9 cellular contexts compared by ENCODE assay signal in the genomic region with DNA sequence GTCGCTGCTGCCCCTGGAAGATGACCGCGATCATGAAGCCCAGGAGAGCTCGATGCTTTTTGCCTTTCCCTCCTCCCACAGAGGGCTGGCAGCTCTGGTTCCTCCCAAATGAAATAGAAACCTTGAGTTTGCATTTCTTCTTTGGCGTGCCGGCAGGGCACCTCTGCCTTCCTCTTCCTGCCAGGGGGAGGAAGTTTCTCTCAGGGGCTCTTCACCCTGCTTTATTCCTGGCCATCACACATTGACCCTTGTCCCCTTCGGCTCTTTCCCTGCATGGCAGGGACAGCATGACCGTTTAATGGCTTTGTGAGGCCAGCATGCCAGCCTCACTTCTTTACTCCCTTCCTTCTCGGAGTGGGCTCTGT. TPM values are rescaled to one million over a fixed set of nuclear protein-coding genes. Genes with fewer than 3 reads are reported as not detected.
DNase-seq lines count a peak whose midpoint lies in the region; ATAC-seq and TF ChIP-seq lines count a peak whose summit lies in the region.
"Had no signal": no experiment of that assay in that cellular context is flagged by ENCODE, and none has a peak within 500 bp of the region (broad histone marks: within the 10 kb centered on the region; RNA-seq: fewer than 3 reads in every experiment).

No MANE protein-coding gene starts in this region.

- POLR2A ChIA-PET in HEK293 (lab: Yijun Ruan, JAX): interaction anchor here (1.4 kb wide), 1 partner anchor 43 kb away, joined by 5 read pairs; no protein-coding TSS in a partner anchor
- POLR2A ChIA-PET in activated CD8-positive, alpha-beta T cell treated with anti-CD3 and anti-CD28 coated beads for 36 hours (lab: Charles Lee): interaction anchor here (0.6 kb wide), 1 partner anchor 145 kb away, joined by 3 read pairs; no protein-coding TSS in a partner anchor

- peak overlapping the region; percentile 55 for H3K27ac Mint-ChIP-seq in activated CD8-positive, alpha-beta T cell treated with anti-CD3 and anti-CD28 coated beads for 36 hours
- peak overlapping the region; percentile 93 for H3K27ac Mint-ChIP-seq in stimulated activated effector memory CD8-positive, alpha-beta T cell treated with anti-CD3 and anti-CD28 coated beads, Interleukin-12 subunit alpha, Interleukin-12 subunit beta, amount 100 ng/mL, for 72 hours
- H3K27ac Mint-ChIP-seq: activated naive CD8-positive, alpha-beta T cell treated with anti-CD3 and anti-CD28 coated beads, Interleukin-2, amount 10 ng/mL, durations not matched to agents 7 days and 5 days had no signal

- CTCF ChIA-PET in HEK293 (lab: Yijun Ruan, JAX): interaction anchor here (0.7 to 1.3 kb wide), 3 partner anchors 9 to 294 kb away, joined by 3 to 4 read pairs (median 4); no protein-coding TSS in a partner anchor
- CTCF ChIA-PET in activated CD8-positive, alpha-beta T cell treated with anti-CD3 and anti-CD28 coated beads for 36 hours (lab: Charles Lee): no interaction called here

- intact Hi-C loops in activated CD8-positive, alpha-beta T cell treated with anti-CD3 and anti-CD28 coated beads for 36 hours (cut with micrococcal nuclease): no loop called here

- H3K27me3 Mint-ChIP-seq in activated CD8-positive, alpha-beta T cell treated with anti-CD3 and anti-CD28 coated beads for 36 hours: no peaks in the 10 kb centered on the region
- H3K27me3 Mint-ChIP-seq: activated naive CD8-positive, alpha-beta T cell treated with anti-CD3 and anti-CD28 coated beads, Interleukin-2, amount 10 ng/mL, durations not matched to agents 7 days and 5 days had no signal

- peaks cover 4% of the 10 kb centered on the region for H3K36me3 Mint-ChIP-seq in activated CD8-positive, alpha-beta T cell treated with anti-CD3 and anti-CD28 coated beads for 36 hours (ENCODE audit: low read depth)
- H3K36me3 Mint-ChIP-seq in stimulated activated effector memory CD8-positive, alpha-beta T cell treated with anti-CD3 and anti-CD28 coated beads, Interleukin-12 subunit alpha, Interleukin-12 subunit beta, amount 100 ng/mL, for 72 hours: peaks cover 55% of the 10 kb centered on the region

- no peaks in the 10 kb centered on the region for H3K9me3 ChIP-seq in HEK293 (ENCODE audit: control insufficient read depth, insufficient read depth, low read depth, low read length)

- peaks cover 48% of the 10 kb centered on the region for H3K4me1 Mint-ChIP-seq in activated CD8-positive, alpha-beta T cell treated with anti-CD3 and anti-CD28 coated beads for 36 hours (ENCODE audit: low read depth)
- peaks cover 93% of the 10 kb centered on the region for H3K4me1 Mint-ChIP-seq in stimulated activated effector memory CD8-positive, alpha-beta T cell treated with anti-CD3 and anti-CD28 coated beads, Interleukin-12 subunit alpha, Interleukin-12 subunit beta, amount 100 ng/mL, for 72 hours

- no peaks in the 10 kb centered on the region for H3K27me3 ChIP-seq in layer of hippocampus (ENCODE audit: control insufficient read depth, insufficient read depth, low read length)

- no peak for ATAC-seq in activated CD8-positive, alpha-beta T cell treated with anti-CD3 and anti-CD28 coated beads for 36 hours
- ATAC-seq in stimulated activated effector memory CD8-positive, alpha-beta T cell treated with anti-CD3 and anti-CD28 coated beads, Interleukin-12 subunit alpha, Interleukin-12 subunit beta, amount 100 ng/mL, for 72 hours: no peak

- peaks cover 28 to 38% of the 10 kb centered on the region in 2 experiments for H3K36me3 ChIP-seq in HEK293 (ENCODE audit: control insufficient read depth in 2 of 2, insufficient read depth in 1 of 2, low read length in 2 of 2)

- H3K4me3 ChIP-seq in HEK293 (ENCODE audit: low read depth, low read length): no peak overlapping the region

- H3K4me3 Mint-ChIP-seq in activated CD8-positive, alpha-beta T cell treated with anti-CD3 and anti-CD28 coated beads for 36 hours: no peak overlapping the region
- peak overlapping the region; percentile 66 for H3K4me3 Mint-ChIP-seq in stimulated activated effector memory CD8-positive, alpha-beta T cell treated with anti-CD3 and anti-CD28 coated beads, Interleukin-12 subunit alpha, Interleukin-12 subunit beta, amount 100 ng/mL, for 72 hours

- no peak for TF ChIP-seq CTCF in HEK293 (tag by site-specific recombination; IDR thresholded peaks at IDR 0.05)
- no peak for TF ChIP-seq CTCF in activated CD8-positive, alpha-beta T cell treated with anti-CD3 and anti-CD28 coated beads for 36 hours (IDR thresholded peaks at IDR 0.05)

- H3K4me1 ChIP-seq in HEK293 (ENCODE audit: control insufficient read depth, insufficient read depth, low read length): peaks cover 6% of the 10 kb centered on the region; the same call in 1 of the 2 replicates

- H3K9me3 Mint-ChIP-seq in activated CD8-positive, alpha-beta T cell treated with anti-CD3 and anti-CD28 coated beads for 36 hours: no peaks in the 10 kb centered on the region
- no peaks in the 10 kb centered on the region for H3K9me3 Mint-ChIP-seq in stimulated activated effector memory CD8-positive, alpha-beta T cell treated with anti-CD3 and anti-CD28 coated beads, Interleukin-12 subunit alpha, Interleukin-12 subunit beta, amount 100 ng/mL, for 72 hours
- H3K9me3 Mint-ChIP-seq: activated naive CD8-positive, alpha-beta T cell treated with anti-CD3 and anti-CD28 coated beads, Interleukin-2, amount 10 ng/mL, durations not matched to agents 7 days and 5 days had no signal

- no peak for DNase-seq in activated CD8-positive, alpha-beta T cell treated with anti-CD3 and anti-CD28 coated beads for 36 hours
- no peak for DNase-seq in stimulated activated effector memory CD8-positive, alpha-beta T cell treated with anti-CD3 and anti-CD28 coated beads, Interleukin-12 subunit alpha, Interleukin-12 subunit beta, amount 100 ng/mL, for 72 hours (ENCODE audit: low spot score in 2 of 2)
- no peak for DNase-seq in NCI-H1092 (lab: John Stamatoyannopoulos, UW)
- DNase-seq in DMS53 treated with DMSO at 0.1 percent for 48 hours (lab: John Stamatoyannopoulos, UW; ENCODE audit: unreplicated experiment): no peak
- DNase-seq in T-helper 9 cell: no peak
- DNase-seq in GM03348 (ENCODE audit: low spot score): no peak
- DNase-seq: activated naive CD8-positive, alpha-beta T cell treated with anti-CD3 and anti-CD28 coated beads, Interleukin-2, amount 10 ng/mL, durations not matched to agents 7 days and 5 days had no signal

- H3K27ac ChIP-seq in HEK293 (ENCODE audit: extremely low read depth, low read depth, low read length) (peak overlapping the region; percentile 34; the same call in 1 of the 2 replicates), layer of hippocampus (ENCODE audit: low read depth, low read length) (peak overlapping the region; percentile 9)

TF ChIP-seq in HEK293, 187 proteins besides CTCF, POLR2A, EP300 and RAD21:
- TF ChIP-seq, protein P1, sequence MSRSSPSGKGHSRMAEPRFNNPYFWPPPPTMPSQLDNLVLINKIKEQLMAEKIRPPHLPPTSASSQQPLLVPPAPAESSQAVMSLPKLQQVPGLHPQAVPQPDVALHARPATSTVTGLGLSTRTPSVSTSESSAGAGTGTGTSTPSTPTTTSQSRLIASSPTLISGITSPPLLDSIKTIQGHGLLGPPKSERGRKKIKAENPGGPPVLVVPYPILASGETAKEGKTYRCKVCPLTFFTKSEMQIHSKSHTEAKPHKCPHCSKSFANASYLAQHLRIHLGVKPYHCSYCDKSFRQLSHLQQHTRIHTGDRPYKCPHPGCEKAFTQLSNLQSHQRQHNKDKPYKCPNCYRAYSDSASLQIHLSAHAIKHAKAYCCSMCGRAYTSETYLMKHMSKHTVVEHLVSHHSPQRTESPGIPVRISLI (tag by site-specific recombination; IDR thresholded peaks at IDR 0.05): no peak
- no peak for TF ChIP-seq ZNF274 (IDR thresholded peaks at IDR 0.05; ENCODE audit: low read length)
- TF ChIP-seq ZNF274 (tag by site-specific recombination; IDR thresholded peaks at IDR 0.05; ENCODE audit: borderline replicate concordance): no peak
- TF ChIP-seq, protein P2, sequence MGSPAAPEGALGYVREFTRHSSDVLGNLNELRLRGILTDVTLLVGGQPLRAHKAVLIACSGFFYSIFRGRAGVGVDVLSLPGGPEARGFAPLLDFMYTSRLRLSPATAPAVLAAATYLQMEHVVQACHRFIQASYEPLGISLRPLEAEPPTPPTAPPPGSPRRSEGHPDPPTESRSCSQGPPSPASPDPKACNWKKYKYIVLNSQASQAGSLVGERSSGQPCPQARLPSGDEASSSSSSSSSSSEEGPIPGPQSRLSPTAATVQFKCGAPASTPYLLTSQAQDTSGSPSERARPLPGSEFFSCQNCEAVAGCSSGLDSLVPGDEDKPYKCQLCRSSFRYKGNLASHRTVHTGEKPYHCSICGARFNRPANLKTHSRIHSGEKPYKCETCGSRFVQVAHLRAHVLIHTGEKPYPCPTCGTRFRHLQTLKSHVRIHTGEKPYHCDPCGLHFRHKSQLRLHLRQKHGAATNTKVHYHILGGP (tag by site-specific recombination; IDR thresholded peaks at IDR 0.05): no peak
- TF ChIP-seq, protein P3, sequence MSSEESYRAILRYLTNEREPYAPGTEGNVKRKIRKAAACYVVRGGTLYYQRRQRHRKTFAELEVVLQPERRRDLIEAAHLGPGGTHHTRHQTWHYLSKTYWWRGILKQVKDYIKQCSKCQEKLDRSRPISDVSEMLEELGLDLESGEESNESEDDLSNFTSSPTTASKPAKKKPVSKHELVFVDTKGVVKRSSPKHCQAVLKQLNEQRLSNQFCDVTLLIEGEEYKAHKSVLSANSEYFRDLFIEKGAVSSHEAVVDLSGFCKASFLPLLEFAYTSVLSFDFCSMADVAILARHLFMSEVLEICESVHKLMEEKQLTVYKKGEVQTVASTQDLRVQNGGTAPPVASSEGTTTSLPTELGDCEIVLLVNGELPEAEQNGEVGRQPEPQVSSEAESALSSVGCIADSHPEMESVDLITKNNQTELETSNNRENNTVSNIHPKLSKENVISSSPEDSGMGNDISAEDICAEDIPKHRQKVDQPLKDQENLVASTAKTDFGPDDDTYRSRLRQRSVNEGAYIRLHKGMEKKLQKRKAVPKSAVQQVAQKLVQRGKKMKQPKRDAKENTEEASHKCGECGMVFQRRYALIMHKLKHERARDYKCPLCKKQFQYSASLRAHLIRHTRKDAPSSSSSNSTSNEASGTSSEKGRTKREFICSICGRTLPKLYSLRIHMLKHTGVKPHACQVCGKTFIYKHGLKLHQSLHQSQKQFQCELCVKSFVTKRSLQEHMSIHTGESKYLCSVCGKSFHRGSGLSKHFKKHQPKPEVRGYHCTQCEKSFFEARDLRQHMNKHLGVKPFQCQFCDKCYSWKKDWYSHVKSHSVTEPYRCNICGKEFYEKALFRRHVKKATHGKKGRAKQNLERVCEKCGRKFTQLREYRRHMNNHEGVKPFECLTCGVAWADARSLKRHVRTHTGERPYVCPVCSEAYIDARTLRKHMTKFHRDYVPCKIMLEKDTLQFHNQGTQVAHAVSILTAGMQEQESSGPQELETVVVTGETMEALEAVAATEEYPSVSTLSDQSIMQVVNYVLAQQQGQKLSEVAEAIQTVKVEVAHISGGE (tag by site-specific recombination; conservative IDR thresholded peaks at IDR 0.05; ENCODE audit: low read depth): no peak
TF ChIP-seq in HEK293: peak in this region for 0.

RNA-seq across cellular contexts. Expression of a gene that starts 47.9 kb away (rescaled TPM):
- 100 to 1,000 TPM; 183 to 189 TPM for total RNA-seq in activated CD8-positive, alpha-beta T cell treated with anti-CD3 and anti-CD28 coated beads for 36 hours

RNA-seq across cellular contexts. Expression of a gene that starts 49.0 kb away (rescaled TPM):
- total RNA-seq in activated CD8-positive, alpha-beta T cell treated with anti-CD3 and anti-CD28 coated beads for 36 hours: 10 to 100 TPM; 19.6 to 22.7 TPM
